Comparison of ENCODE assay signal across 8 cellular contexts in the genomic region with DNA sequence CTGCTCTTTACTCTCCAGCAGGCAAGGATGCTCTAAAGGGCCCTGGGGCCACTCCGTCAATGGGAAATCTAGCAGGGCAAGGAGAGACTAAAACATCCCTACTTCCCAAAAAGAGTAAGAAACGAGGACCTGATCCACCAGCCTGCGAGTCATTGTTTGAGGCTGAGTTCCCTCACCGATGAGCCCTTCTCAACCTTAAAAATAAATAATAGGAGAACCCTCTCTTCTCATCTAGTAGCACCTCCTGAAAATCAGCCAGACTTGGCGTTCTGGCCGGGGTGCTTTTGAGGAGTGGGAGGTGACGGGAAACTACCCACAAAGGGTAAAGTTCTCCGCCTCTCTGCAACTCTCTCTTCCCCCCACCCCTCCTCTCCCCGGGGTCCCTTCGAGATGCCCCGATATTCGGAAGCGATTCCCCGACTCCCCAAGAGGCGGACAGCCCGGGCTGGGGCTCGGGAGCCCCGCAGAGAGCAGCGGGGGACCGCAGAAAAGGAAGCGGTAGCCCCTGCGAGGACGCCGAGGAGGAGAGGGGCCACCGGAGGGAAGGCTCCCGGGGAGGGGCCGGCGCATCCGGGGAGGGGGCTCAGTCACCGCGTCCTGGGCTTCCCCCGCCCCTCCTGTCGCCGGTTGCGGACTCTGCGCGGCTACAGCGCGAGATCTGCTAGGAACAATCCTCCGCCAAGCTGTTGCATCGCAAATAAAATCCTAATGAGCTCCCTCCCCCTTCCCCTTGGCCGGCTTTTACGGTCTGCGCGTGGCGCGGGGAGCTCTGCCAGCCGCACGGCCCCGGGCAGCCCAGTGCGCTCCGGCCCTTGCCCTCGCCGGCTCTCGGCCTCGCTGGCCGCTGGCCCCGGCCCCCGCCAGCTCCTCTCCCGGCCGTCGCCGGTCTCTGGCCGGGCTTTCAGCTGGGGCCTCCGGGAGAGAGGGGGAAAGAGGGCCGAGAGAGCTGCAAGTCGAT. TPM values are rescaled to one million over a fixed set of nuclear protein-coding genes. Genes with fewer than 3 reads are reported as not detected.
DNase-seq lines count a peak whose midpoint lies in the region; ATAC-seq and TF ChIP-seq lines count a peak whose summit lies in the region.

No MANE protein-coding gene starts in this region.

- H3K9me3 Mint-ChIP-seq in chondrocyte (ENCODE audit: low read depth) (no peaks in the 10 kb centered on the region), naive B cell (no peaks in the 10 kb centered on the region)

- peaks cover 82% of the 10 kb centered on the region for H3K27me3 Mint-ChIP-seq in chondrocyte (ENCODE audit: low read depth)
- peaks cover 81 to 94% (median 93%) of the 10 kb centered on the region in 3 donors for H3K27me3 Mint-ChIP-seq in naive B cell

- no peak overlapping the region for H3K27ac Mint-ChIP-seq in chondrocyte (ENCODE audit: unreplicated experiment)
- peak overlapping the region in 2 of 6 donors; percentile 38 to 46 for H3K27ac Mint-ChIP-seq in naive B cell

- ATAC-seq in naive B cell (ENCODE audit: low read depth in 2 of 2) (peak; percentile 28 to 34), GM21367 (IDR thresholded peaks at IDR 0.05; ENCODE audit: unreplicated experiment) (no peak)

- TF ChIP-seq CTCF in chondrocyte (IDR thresholded peaks at IDR 0.05): no peak

- DNase-seq in DMS79 treated with DMSO at 0.1 percent for 48 hours (lab: John Stamatoyannopoulos, UW) (peak; percentile 11), NCI-H345 treated with DMSO at 0.1 percent for 48 hours (lab: John Stamatoyannopoulos, UW; ENCODE audit: unreplicated experiment) (peak; percentile 19), chondrocyte (ENCODE audit: low spot score) (no peak), naive B cell (no peak), NCI-H2107 (lab: John Stamatoyannopoulos, UW) (no peak), cerebellar cortex (ENCODE audit: low spot score) (no peak), NCI-H526 treated with DMSO at 0.1 percent for 48 hours (lab: John Stamatoyannopoulos, UW) (no peak)

- H3K4me1 Mint-ChIP-seq in chondrocyte (ENCODE audit: low read depth) (peaks cover 8% of the 10 kb centered on the region), naive B cell (peaks cover 15 to 18% (median 15%) of the 10 kb centered on the region in 3 donors)

- H3K4me3 Mint-ChIP-seq in chondrocyte (ENCODE audit: unreplicated experiment): peak overlapping the region; percentile 65
- H3K4me3 Mint-ChIP-seq in naive B cell: peak overlapping the region; percentile 55 to 94 (median 85)

- peaks cover 5% of the 10 kb centered on the region for H3K36me3 Mint-ChIP-seq in chondrocyte (ENCODE audit: low read depth)
- no peaks in the 10 kb centered on the region for H3K36me3 Mint-ChIP-seq in naive B cell

RNA-seq across cellular contexts. Expression of a gene that starts 1.3 kb away (rescaled TPM):
- total RNA-seq in chondrocyte: 0.20 TPM in 1 of 3 replicates, not detected in the others
- not detected for polyA plus RNA-seq in naive B cell (ENCODE audit: low read depth in 6 of 6)

RNA-seq across cellular contexts. Expression of a gene that starts 9.7 kb away (rescaled TPM):
- not detected in 3 replicates for total RNA-seq in chondrocyte
- polyA plus RNA-seq in naive B cell (ENCODE audit: low read depth in 6 of 6): not detected

RNA-seq across cellular contexts. Expression of a gene that starts 14.0 kb away (rescaled TPM):
- total RNA-seq in chondrocyte: not detected in 3 replicates
- under 1 TPM in 2 of 6 donors, not detected in 4; 0.24 to 0.58 TPM for polyA plus RNA-seq in naive B cell (ENCODE audit: low read depth in 6 of 6)

RNA-seq across cellular contexts. Expression of a gene that starts 20.0 kb away (rescaled TPM):
- not detected in 3 replicates for total RNA-seq in chondrocyte
- not detected for polyA plus RNA-seq in naive B cell (ENCODE audit: low read depth in 6 of 6)

RNA-seq across cellular contexts. Expression of a gene that starts 31.2 kb away (rescaled TPM):
- not detected in 3 replicates for total RNA-seq in chondrocyte
- not detected for polyA plus RNA-seq in naive B cell (ENCODE audit: low read depth in 6 of 6)

Comparison
In these comparisons a context has a peak if more than half of its experiments do, and no peak if none do; other contexts are left out.
1. DNase-seq: peak in DMS79 treated with DMSO at 0.1 percent for 48 hours (single experiment) and NCI-H345 treated with DMSO at 0.1 percent for 48 hours (single experiment); none in chondrocyte (single experiment), naive B cell (single experiment), NCI-H2107 (single experiment), cerebellar cortex (single experiment) and NCI-H526 treated with DMSO at 0.1 percent for 48 hours (single experiment).